ENCODE assay signal across 1 cellular context in the genomic region with DNA sequence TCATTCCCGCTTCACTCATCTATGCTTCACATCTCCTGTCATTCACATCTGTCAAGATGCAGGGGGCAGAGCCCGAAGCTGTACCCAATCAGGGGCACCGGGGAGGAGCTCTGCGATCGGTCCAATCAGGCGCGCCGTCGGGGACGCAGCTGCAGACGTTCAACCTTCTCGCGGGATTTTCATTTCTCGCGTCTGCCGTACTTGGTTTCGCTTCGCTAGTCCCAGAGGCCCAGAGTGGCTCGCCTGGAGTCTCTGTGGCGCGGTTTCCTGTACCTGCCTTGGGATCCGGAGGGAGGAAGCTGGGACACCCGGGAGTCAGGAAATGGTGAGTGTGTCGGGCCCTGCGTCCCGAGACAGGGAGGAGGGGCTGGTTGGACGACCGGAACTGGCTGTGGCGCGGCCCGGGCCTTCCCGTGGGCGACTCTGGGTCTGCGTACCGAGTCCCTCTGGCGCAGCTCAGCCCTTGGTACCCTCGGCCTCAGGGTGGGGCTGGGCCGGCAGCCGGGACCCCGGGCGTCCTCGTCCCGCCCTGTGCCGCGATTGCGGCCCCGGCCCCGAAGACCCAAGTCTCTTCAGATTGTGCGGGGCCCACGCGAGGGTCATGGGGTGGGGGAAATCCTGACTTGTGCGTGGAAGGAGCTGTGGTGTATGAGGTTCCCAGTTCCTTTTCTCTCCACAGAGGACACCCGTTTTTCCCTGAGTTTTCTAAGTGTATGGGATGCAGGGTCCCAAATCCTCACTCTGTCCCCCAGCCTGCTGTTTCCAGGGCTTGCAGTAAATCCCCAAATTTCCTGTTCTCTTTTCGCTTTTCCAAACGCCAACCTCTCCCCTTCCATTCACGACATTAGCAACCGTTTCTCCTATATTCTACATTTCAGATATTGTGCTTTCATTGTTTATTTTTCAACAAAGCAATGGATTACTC.
TF ChIP-seq lines count a peak whose summit lies in the region.

ZNF136 (plus strand) TSS at position 215 of the 925 bp plus-strand sequence; CDS start at position 323, 108 bp downstream.

TF ChIP-seq in H1, 55 proteins besides CTCF, POLR2A, EP300 and RAD21 (continues in another document):
- TF ChIP-seq KDM5A (IDR thresholded peaks at IDR 0.05; ENCODE audit: low read length) (no peak), RFX5 (IDR thresholded peaks at IDR 0.05; ENCODE audit: borderline replicate concordance, low read depth, low read length) (no peak), SIRT6 (IDR thresholded peaks at IDR 0.05; ENCODE audit: low read length) (no peak), FOSL1 (IDR thresholded peaks at IDR 0.05; ENCODE audit: insufficient read depth, low read depth, low read length) (no peak), CTBP2 (IDR thresholded peaks at IDR 0.05; ENCODE audit: borderline replicate concordance, insufficient read depth, insufficient read length, low read length) (no peak), SRF (IDR thresholded peaks at IDR 0.05; ENCODE audit: low read depth, low read length) (no peak), JUN (IDR thresholded peaks at IDR 0.05; ENCODE audit: low read depth, low read length) (no peak), PHF8 (conservative IDR thresholded peaks at IDR 0.05; ENCODE audit: low read depth, low read length) (peak; percentile 81), MAX (IDR thresholded peaks at IDR 0.05) (no peak), NANOG (IDR thresholded peaks at IDR 0.05; ENCODE audit: insufficient read depth, low read depth, low read length, poor library complexity, severe bottlenecking) (no peak), KDM4A (IDR thresholded peaks at IDR 0.05; ENCODE audit: low read depth, low read length, severe bottlenecking) (peak; percentile 94), CBX5 (IDR thresholded peaks at IDR 0.05; ENCODE audit: low read depth, low read length) (no peak), CEBPB (IDR thresholded peaks at IDR 0.05; ENCODE audit: low read depth, low read length) (no peak), KDM1A (IDR thresholded peaks at IDR 0.05; ENCODE audit: borderline replicate concordance, low read length) (no peak), JUND (IDR thresholded peaks at IDR 0.05; ENCODE audit: low read length) (no peak), CHD1 (IDR thresholded peaks at IDR 0.05; ENCODE audit: low read depth, low read length) (no peak), TAF7 (optimal IDR thresholded peaks at IDR 0.05; ENCODE audit: borderline replicate concordance, low read depth, low read length) (peak; percentile 39), SUZ12 (IDR thresholded peaks at IDR 0.05; ENCODE audit: low read length) (no peak), TCF12 (IDR thresholded peaks at IDR 0.05; ENCODE audit: low read depth, low read length) (no peak), HDAC2 (IDR thresholded peaks at IDR 0.05; ENCODE audit: borderline replicate concordance in 1 of 2, low read depth in 2 of 2, low read length in 2 of 2) (0 out of 4 replicates have a peak, but pooled peaks of 1 of the 2 experiments have one; percentile 43), SP2 (IDR thresholded peaks at IDR 0.05; ENCODE audit: low read length) (no peak), ZNF274 (IDR thresholded peaks at IDR 0.05; ENCODE audit: borderline replicate concordance, extremely low read depth, low read length) (no peak), USF2 (IDR thresholded peaks at IDR 0.05; ENCODE audit: low read length) (no peak), POU5F1 (IDR thresholded peaks at IDR 0.05; ENCODE audit: low read depth, low read length) (no peak), RBBP5 (IDR thresholded peaks at IDR 0.05; ENCODE audit: borderline replicate concordance, low read depth, low read length) (peak; percentile 89; the same call in 1 of the 2 replicates), YY1 (IDR thresholded peaks at IDR 0.05; ENCODE audit: low read depth, low read length) (no peak), CHD2 (IDR thresholded peaks at IDR 0.05; ENCODE audit: low read length) (peak; percentile 98), POLR2AphosphoS5 (IDR thresholded peaks at IDR 0.05; ENCODE audit: low read depth, low read length) (peak; percentile 72; the same call in 1 of the 2 replicates), ATF3 (IDR thresholded peaks at IDR 0.05; ENCODE audit: insufficient read depth, low read depth, low read length) (no peak), BACH1 (IDR thresholded peaks at IDR 0.05; ENCODE audit: low read length) (no peak), BCL11A (IDR thresholded peaks at IDR 0.05; ENCODE audit: low read depth in 2 of 2, low read length in 2 of 2) (no peak), TAF1 (IDR thresholded peaks at IDR 0.05; ENCODE audit: low read depth, low read length) (peak; percentile 84), CREB1 (IDR thresholded peaks at IDR 0.05) (peak; percentile 51; the same call in 1 of the 2 replicates), E2F6 (IDR thresholded peaks at IDR 0.05) (no peak), NRF1 (IDR thresholded peaks at IDR 0.05; ENCODE audit: low read depth, low read length) (no peak), TBP (IDR thresholded peaks at IDR 0.05; ENCODE audit: low read depth, low read length) (peak; percentile 69; the same call in 1 of the 2 replicates), GTF2F1 (IDR thresholded peaks at IDR 0.05; ENCODE audit: borderline replicate concordance, low read depth, low read length) (no peak), SIN3A (conservative IDR thresholded peaks at IDR 0.05 in 1 of 2, IDR thresholded peaks at IDR 0.05 in 1 of 2; ENCODE audit: low read depth in 1 of 2, low read length in 2 of 2) (peak in 1 of 2 experiments; percentile 89; a peak in 1 of 4 replicates), BRCA1 (IDR thresholded peaks at IDR 0.05; ENCODE audit: low read depth, low read length) (peak; percentile 92), SP4 (IDR thresholded peaks at IDR 0.05; ENCODE audit: low read length) (no peak; the same call in 1 of the 2 replicates), TEAD4 (IDR thresholded peaks at IDR 0.05; ENCODE audit: low read depth, low read length) (no peak), GABPA (IDR thresholded peaks at IDR 0.05; ENCODE audit: borderline replicate concordance, insufficient read depth, low read length) (no peak), CBX8 (IDR thresholded peaks at IDR 0.05; ENCODE audit: borderline replicate concordance, low read depth, low read length) (no peak), RNF2 (IDR thresholded peaks at IDR 0.05; ENCODE audit: borderline replicate concordance, low read depth, low read length, missing control alignments, poor library complexity, severe bottlenecking) (no peak), RXRA (IDR thresholded peaks at IDR 0.05; ENCODE audit: insufficient read depth, low read depth, low read length) (no peak), HDAC6 (IDR thresholded peaks at IDR 0.05; ENCODE audit: low read depth, low read length) (no peak), ASH2L (IDR thresholded peaks at IDR 0.05; ENCODE audit: low read length) (peak; percentile 94), SIX5 (IDR thresholded peaks at IDR 0.05; ENCODE audit: low read depth, low read length) (no peak), SP1 (IDR thresholded peaks at IDR 0.05; ENCODE audit: low read depth, low read length) (no peak), EZH2 (IDR thresholded peaks at IDR 0.05; ENCODE audit: low read depth, low read length, severe bottlenecking) (no peak), MAFK (IDR thresholded peaks at IDR 0.05; ENCODE audit: low read depth, low read length) (no peak), EGR1 (IDR thresholded peaks at IDR 0.05; ENCODE audit: borderline replicate concordance, low read depth, low read length) (peak; percentile 37; the same call in 1 of the 2 replicates)
- TF ChIP-seq, protein P1, sequence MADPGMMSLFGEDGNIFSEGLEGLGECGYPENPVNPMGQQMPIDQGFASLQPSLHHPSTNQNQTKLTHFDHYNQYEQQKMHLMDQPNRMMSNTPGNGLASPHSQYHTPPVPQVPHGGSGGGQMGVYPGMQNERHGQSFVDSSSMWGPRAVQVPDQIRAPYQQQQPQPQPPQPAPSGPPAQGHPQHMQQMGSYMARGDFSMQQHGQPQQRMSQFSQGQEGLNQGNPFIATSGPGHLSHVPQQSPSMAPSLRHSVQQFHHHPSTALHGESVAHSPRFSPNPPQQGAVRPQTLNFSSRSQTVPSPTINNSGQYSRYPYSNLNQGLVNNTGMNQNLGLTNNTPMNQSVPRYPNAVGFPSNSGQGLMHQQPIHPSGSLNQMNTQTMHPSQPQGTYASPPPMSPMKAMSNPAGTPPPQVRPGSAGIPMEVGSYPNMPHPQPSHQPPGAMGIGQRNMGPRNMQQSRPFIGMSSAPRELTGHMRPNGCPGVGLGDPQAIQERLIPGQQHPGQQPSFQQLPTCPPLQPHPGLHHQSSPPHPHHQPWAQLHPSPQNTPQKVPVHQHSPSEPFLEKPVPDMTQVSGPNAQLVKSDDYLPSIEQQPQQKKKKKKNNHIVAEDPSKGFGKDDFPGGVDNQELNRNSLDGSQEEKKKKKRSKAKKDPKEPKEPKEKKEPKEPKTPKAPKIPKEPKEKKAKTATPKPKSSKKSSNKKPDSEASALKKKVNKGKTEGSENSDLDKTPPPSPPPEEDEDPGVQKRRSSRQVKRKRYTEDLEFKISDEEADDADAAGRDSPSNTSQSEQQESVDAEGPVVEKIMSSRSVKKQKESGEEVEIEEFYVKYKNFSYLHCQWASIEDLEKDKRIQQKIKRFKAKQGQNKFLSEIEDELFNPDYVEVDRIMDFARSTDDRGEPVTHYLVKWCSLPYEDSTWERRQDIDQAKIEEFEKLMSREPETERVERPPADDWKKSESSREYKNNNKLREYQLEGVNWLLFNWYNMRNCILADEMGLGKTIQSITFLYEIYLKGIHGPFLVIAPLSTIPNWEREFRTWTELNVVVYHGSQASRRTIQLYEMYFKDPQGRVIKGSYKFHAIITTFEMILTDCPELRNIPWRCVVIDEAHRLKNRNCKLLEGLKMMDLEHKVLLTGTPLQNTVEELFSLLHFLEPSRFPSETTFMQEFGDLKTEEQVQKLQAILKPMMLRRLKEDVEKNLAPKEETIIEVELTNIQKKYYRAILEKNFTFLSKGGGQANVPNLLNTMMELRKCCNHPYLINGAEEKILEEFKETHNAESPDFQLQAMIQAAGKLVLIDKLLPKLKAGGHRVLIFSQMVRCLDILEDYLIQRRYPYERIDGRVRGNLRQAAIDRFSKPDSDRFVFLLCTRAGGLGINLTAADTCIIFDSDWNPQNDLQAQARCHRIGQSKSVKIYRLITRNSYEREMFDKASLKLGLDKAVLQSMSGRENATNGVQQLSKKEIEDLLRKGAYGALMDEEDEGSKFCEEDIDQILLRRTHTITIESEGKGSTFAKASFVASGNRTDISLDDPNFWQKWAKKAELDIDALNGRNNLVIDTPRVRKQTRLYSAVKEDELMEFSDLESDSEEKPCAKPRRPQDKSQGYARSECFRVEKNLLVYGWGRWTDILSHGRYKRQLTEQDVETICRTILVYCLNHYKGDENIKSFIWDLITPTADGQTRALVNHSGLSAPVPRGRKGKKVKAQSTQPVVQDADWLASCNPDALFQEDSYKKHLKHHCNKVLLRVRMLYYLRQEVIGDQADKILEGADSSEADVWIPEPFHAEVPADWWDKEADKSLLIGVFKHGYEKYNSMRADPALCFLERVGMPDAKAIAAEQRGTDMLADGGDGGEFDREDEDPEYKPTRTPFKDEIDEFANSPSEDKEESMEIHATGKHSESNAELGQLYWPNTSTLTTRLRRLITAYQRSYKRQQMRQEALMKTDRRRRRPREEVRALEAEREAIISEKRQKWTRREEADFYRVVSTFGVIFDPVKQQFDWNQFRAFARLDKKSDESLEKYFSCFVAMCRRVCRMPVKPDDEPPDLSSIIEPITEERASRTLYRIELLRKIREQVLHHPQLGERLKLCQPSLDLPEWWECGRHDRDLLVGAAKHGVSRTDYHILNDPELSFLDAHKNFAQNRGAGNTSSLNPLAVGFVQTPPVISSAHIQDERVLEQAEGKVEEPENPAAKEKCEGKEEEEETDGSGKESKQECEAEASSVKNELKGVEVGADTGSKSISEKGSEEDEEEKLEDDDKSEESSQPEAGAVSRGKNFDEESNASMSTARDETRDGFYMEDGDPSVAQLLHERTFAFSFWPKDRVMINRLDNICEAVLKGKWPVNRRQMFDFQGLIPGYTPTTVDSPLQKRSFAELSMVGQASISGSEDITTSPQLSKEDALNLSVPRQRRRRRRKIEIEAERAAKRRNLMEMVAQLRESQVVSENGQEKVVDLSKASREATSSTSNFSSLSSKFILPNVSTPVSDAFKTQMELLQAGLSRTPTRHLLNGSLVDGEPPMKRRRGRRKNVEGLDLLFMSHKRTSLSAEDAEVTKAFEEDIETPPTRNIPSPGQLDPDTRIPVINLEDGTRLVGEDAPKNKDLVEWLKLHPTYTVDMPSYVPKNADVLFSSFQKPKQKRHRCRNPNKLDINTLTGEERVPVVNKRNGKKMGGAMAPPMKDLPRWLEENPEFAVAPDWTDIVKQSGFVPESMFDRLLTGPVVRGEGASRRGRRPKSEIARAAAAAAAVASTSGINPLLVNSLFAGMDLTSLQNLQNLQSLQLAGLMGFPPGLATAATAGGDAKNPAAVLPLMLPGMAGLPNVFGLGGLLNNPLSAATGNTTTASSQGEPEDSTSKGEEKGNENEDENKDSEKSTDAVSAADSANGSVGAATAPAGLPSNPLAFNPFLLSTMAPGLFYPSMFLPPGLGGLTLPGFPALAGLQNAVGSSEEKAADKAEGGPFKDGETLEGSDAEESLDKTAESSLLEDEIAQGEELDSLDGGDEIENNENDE (IDR thresholded peaks at IDR 0.05; ENCODE audit: insufficient replicate concordance, low read length): no peak
- TF ChIP-seq, protein P2, sequence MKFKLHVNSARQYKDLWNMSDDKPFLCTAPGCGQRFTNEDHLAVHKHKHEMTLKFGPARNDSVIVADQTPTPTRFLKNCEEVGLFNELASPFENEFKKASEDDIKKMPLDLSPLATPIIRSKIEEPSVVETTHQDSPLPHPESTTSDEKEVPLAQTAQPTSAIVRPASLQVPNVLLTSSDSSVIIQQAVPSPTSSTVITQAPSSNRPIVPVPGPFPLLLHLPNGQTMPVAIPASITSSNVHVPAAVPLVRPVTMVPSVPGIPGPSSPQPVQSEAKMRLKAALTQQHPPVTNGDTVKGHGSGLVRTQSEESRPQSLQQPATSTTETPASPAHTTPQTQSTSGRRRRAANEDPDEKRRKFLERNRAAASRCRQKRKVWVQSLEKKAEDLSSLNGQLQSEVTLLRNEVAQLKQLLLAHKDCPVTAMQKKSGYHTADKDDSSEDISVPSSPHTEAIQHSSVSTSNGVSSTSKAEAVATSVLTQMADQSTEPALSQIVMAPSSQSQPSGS (IDR thresholded peaks at IDR 0.05; ENCODE audit: low read length): no peak
